In the genomic region with DNA sequence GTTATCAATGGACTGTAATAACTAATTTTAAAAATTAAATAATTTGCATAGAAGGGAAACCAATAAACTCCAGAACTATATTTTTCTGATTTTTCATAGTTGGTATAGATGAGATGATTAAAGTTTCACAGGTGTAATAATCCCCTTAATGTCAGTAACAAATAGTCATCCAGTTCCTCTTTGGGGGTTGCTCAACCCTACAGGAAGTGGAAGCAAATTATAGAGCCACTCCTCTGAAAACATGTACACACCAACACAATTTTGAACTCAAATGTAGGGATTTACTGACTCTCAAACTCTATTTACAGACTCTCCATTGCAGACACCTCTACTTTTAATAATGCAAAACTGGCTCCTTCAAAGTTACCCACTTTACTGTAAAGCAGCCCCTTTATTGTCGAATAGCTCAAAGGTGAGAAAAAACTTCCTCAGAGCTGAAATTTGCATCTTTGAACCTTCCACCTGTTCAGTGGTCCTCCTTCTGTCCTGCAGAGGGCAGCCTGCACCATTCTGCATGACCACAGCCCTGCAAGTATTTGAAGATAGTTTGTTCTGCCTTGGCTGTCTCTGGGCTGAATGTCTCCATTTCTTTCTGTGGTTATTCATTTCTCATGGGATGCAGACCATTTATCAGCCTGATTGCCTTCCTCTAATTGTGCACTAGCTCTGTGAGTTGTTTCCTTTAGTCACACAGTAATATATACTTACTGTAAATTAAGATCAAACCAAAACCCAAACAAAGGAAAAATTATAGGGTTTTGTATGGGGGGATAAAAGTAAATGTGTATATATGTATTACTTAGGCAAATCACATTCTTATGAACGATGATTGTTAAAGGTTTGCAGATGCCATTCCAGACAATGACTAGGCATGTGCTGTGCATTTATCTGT, we compare ENCODE assay signal across 8 cellular contexts.
DNase-seq lines count a peak whose midpoint lies in the region; ATAC-seq, FAIRE-seq and TF ChIP-seq lines count a peak whose summit lies in the region.

No MANE protein-coding gene starts in this region.

- H2BK15ac ChIP-seq in mesenchymal stem cell (ENCODE audit: low read depth, poor library complexity, severe bottlenecking), result no peak overlapping the region

- no peak overlapping the region for H2AFZ ChIP-seq in mesenchymal stem cell (ENCODE audit: low read depth, low read length)

- H3K27ac Mint-ChIP-seq in endothelial cell (ENCODE audit: unreplicated experiment), result no peak overlapping the region
- H3K27ac Mint-ChIP-seq in type B pancreatic cell, result no peak overlapping the region

- no peak overlapping the region for H4K91ac ChIP-seq in mesenchymal stem cell (ENCODE audit: low read length)

- H2BK120ac ChIP-seq in mesenchymal stem cell (ENCODE audit: low read depth, low read length), result no peak overlapping the region

- H3K79me1 ChIP-seq in mesenchymal stem cell (replicated peaks; ENCODE audit: low read length, poor library complexity, severe bottlenecking), result no peaks in the 10 kb centered on the region

- H3K4me3 ChIP-seq in NB4 (ENCODE audit: low read depth, low read length) (no peak overlapping the region), mesenchymal stem cell (ENCODE audit: insufficient read depth in 1 of 2, low read depth in 1 of 2, low read length in 2 of 2) (no peak overlapping the region)

- H3K18ac ChIP-seq in mesenchymal stem cell (ENCODE audit: low read depth in 1 of 2, low read length in 2 of 2), result no peak overlapping the region

- no peak overlapping the region for H3K4me3 Mint-ChIP-seq in endothelial cell (ENCODE audit: unreplicated experiment)
- H3K4me3 Mint-ChIP-seq in type B pancreatic cell, result no peak overlapping the region

- TF ChIP-seq CTCF in NB4 (IDR thresholded peaks at IDR 0.05; ENCODE audit: low read depth, low read length) (peak; percentile 61), VCaP (conservative IDR thresholded peaks at IDR 0.05) (peak; percentile 99), endothelial cell (IDR thresholded peaks at IDR 0.05; ENCODE audit: unreplicated experiment) (peak; percentile 54), type B pancreatic cell (conservative IDR thresholded peaks at IDR 0.05) (peak; percentile 92)

- no peaks in the 10 kb centered on the region for H3K4me1 ChIP-seq in mesenchymal stem cell (ENCODE audit: control insufficient read depth, insufficient read depth, low read depth, low read length)

- 33% methylated on average over 2 of the region's 2 CpGs for WGBS in mesenchymal stem cell

- no peak overlapping the region for H3K4ac ChIP-seq in mesenchymal stem cell (ENCODE audit: low read depth in 1 of 2, low read length in 2 of 2)

- H3K4me2 ChIP-seq in mesenchymal stem cell (ENCODE audit: low read length, poor library complexity, severe bottlenecking), result no peak overlapping the region

- DNase-seq in A172 (ENCODE audit: low spot score), result peak; percentile 51
- DNase-seq in GM12891 (ENCODE audit: insufficient read length, low spot score), result peak; percentile 6
- peak; percentile 53 for DNase-seq in NB4 (ENCODE audit: low read depth)
- peak; percentile 53 for DNase-seq in endothelial cell (ENCODE audit: low spot score)
- peak; percentile 50 for DNase-seq in mesenchymal stem cell
- DNase-seq in type B pancreatic cell (ENCODE audit: extremely low spot score, unreplicated experiment), result no peak

- no peak overlapping the region for H2AK5ac ChIP-seq in mesenchymal stem cell (ENCODE audit: low read length, severe bottlenecking)

- peak; percentile 90 for FAIRE-seq in GM12891 (lab: Jason Lieb, UNC)

- peaks cover 4% of the 10 kb centered on the region for H3K27me3 Mint-ChIP-seq in endothelial cell (ENCODE audit: unreplicated experiment)
- H3K27me3 Mint-ChIP-seq in type B pancreatic cell, result no peaks in the 10 kb centered on the region

- ATAC-seq in HG02610 (IDR thresholded peaks at IDR 0.05; ENCODE audit: unreplicated experiment), result peak; percentile 86

- no peaks in the 10 kb centered on the region for H3K36me3 Mint-ChIP-seq in endothelial cell (ENCODE audit: low read depth, unreplicated experiment)
- H3K36me3 Mint-ChIP-seq in type B pancreatic cell, result no peaks in the 10 kb centered on the region

- H2BK12ac ChIP-seq in mesenchymal stem cell (ENCODE audit: low read length in 2 of 2), result no peak overlapping the region

- no peaks in the 10 kb centered on the region for H3K9me3 Mint-ChIP-seq in endothelial cell (ENCODE audit: unreplicated experiment)
- no peaks in the 10 kb centered on the region for H3K9me3 Mint-ChIP-seq in type B pancreatic cell

- H3K23ac ChIP-seq in mesenchymal stem cell (ENCODE audit: low read length in 2 of 2), result no peak overlapping the region

- H4K8ac ChIP-seq in mesenchymal stem cell (ENCODE audit: low read length), result no peak overlapping the region

- H3K27ac ChIP-seq in VCaP, result no peak overlapping the region
- H3K27ac ChIP-seq in mesenchymal stem cell (ENCODE audit: low read length, poor library complexity, severe bottlenecking), result no peak overlapping the region

- H3K9ac ChIP-seq in mesenchymal stem cell (ENCODE audit: low read length), result no peak overlapping the region

- H3K27me3 ChIP-seq in mesenchymal stem cell (ENCODE audit: control insufficient read depth in 1 of 2, insufficient read depth in 1 of 2, low read length in 2 of 2), result no peaks in the 10 kb centered on the region

- TF ChIP-seq POLR2A in GM12891 (IDR thresholded peaks at IDR 0.05; ENCODE audit: low read depth, low read length), result no peak
- TF ChIP-seq POLR2A in NB4 (IDR thresholded peaks at IDR 0.05; ENCODE audit: extremely low read depth, insufficient read length), result no peak

- no peaks in the 10 kb centered on the region for H3K9me3 ChIP-seq in mesenchymal stem cell (ENCODE audit: control insufficient read depth, low read length)

- no peak overlapping the region for H3K14ac ChIP-seq in mesenchymal stem cell (ENCODE audit: low read length in 2 of 2)

- H3K4me1 Mint-ChIP-seq in endothelial cell (ENCODE audit: unreplicated experiment), result no peaks in the 10 kb centered on the region
- peaks cover 5% of the 10 kb centered on the region for H3K4me1 Mint-ChIP-seq in type B pancreatic cell (ENCODE audit: unreplicated experiment)

- no peaks in the 10 kb centered on the region for H3K36me3 ChIP-seq in mesenchymal stem cell (ENCODE audit: control insufficient read depth in 1 of 2, insufficient read depth in 2 of 2, low read depth in 1 of 2, low read length in 2 of 2)

- no peak overlapping the region for H2BK5ac ChIP-seq in mesenchymal stem cell (ENCODE audit: low read depth, low read length, poor library complexity, severe bottlenecking)

TF ChIP-seq in GM12891, 5 proteins besides CTCF, POLR2A, EP300 and RAD21:
- TF ChIP-seq TAF1 (IDR thresholded peaks at IDR 0.05; ENCODE audit: low read depth, low read length) (no peak), PAX5 (IDR thresholded peaks at IDR 0.05; ENCODE audit: insufficient read depth, low read length, severe bottlenecking) (no peak), POU2F2 (IDR thresholded peaks at IDR 0.05; ENCODE audit: low read depth, low read length) (peak; percentile 28; the same call in 1 of the 2 replicates), POLR2AphosphoS5 (IDR thresholded peaks at IDR 0.05; ENCODE audit: low read depth, low read length) (no peak), SPI1 (IDR thresholded peaks at IDR 0.05; ENCODE audit: low read depth, low read length) (peak; percentile 31; the same call in 1 of the 2 replicates)
